16 cellular contexts compared by ENCODE assay signal in the genomic region with DNA sequence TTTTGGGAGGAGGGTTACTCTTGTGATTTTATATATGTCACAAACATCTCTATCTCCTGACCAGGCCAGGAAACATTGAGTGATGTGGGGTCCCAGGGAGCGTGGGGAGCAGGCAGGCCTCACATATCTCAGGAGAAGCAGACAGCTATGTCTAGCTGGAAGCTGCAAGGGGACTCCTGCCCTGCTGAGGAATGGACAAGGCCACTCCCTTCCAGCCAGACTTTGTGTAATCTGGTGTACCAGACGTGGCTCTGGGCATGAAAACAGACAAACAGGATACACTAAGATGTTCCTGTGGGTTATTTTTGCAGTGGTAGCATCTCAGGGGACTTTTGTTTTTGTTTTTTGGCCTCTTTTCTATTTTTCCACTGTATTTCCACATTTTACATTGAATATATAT. TPM values are rescaled to one million over a fixed set of nuclear protein-coding genes. Genes with fewer than 3 reads are reported as not detected.
DNase-seq lines count a peak whose midpoint lies in the region; ATAC-seq and TF ChIP-seq lines count a peak whose summit lies in the region.
"Had no signal": no experiment of that assay in that cellular context is flagged by ENCODE, and none has a peak within 500 bp of the region (broad histone marks: within the 10 kb centered on the region; RNA-seq: fewer than 3 reads in every experiment).

No MANE protein-coding gene starts in this region.

- peaks cover 28% of the 10 kb centered on the region for H3K4me1 Mint-ChIP-seq in chondrocyte (ENCODE audit: low read depth)

- H3K27me3 Mint-ChIP-seq in chondrocyte (ENCODE audit: low read depth) = peaks cover 12% of the 10 kb centered on the region

- peak overlapping the region; percentile 80 for H3K27ac Mint-ChIP-seq in chondrocyte (ENCODE audit: unreplicated experiment)
- H3K27ac Mint-ChIP-seq: activated CD4-positive, alpha-beta T cell treated with anti-CD3 and anti-CD28 coated beads, Interleukin-2, amount 10 ng/mL, durations not matched to agents 24 days and 14 days; activated naive CD8-positive, alpha-beta T cell treated with anti-CD3 and anti-CD28 coated beads, Interleukin-2, amount 50 U/mL, for 24 hours; activated T-cell treated with anti-CD3 and anti-CD28 coated beads, Interleukin-2, amount 50 U/mL, for 24 hours had no signal

- no peaks in the 10 kb centered on the region for H3K27me3 ChIP-seq in liver (ENCODE audit: control insufficient read depth in 4 of 4, insufficient read depth in 4 of 4, low read length in 3 of 4)
- no peaks in the 10 kb centered on the region for H3K27me3 ChIP-seq in thoracic aorta (replicated peaks; ENCODE audit: insufficient read depth)

- TF ChIP-seq RAD21 in liver (IDR thresholded peaks at IDR 0.05) = no peak

- H3K36me3 Mint-ChIP-seq in chondrocyte (ENCODE audit: low read depth) = peaks cover 4% of the 10 kb centered on the region

- peak overlapping the region in 1 of 2 donors; percentile 77 for H3K9ac ChIP-seq in liver (ENCODE audit: low read depth in 1 of 2, low read length in 2 of 2)

- H3K36me3 ChIP-seq in liver (ENCODE audit: control insufficient read depth in 4 of 4, insufficient read depth in 3 of 4, low read depth in 1 of 4, low read length in 3 of 4) (no peaks in the 10 kb centered on the region), thoracic aorta (no peaks in the 10 kb centered on the region)

- in situ Hi-C loops in ACHN (cut with HindIII; ENCODE audit: low pct_ligation_motif_present, low pct_unique_long_range_greater_than_20kb, low sequenced_read_pairs) = no loop called here

- WGBS in liver = 36% methylated on average over 2 of the region's 2 CpGs

- no peak overlapping the region for H3K4me3 Mint-ChIP-seq in chondrocyte (ENCODE audit: unreplicated experiment)
- H3K4me3 Mint-ChIP-seq: activated CD4-positive, alpha-beta T cell treated with anti-CD3 and anti-CD28 coated beads, Interleukin-2, amount 10 ng/mL, durations not matched to agents 24 days and 14 days; activated naive CD8-positive, alpha-beta T cell treated with anti-CD3 and anti-CD28 coated beads, Interleukin-2, amount 50 U/mL, for 24 hours; activated T-cell treated with anti-CD3 and anti-CD28 coated beads, Interleukin-2, amount 50 U/mL, for 24 hours had no signal

- H3K4me1 ChIP-seq in liver (ENCODE audit: control insufficient read depth in 4 of 4, insufficient read depth in 4 of 4, low read length in 3 of 4) (peaks cover 17 to 55% (median 52%) of the 10 kb centered on the region in 4 donors), thoracic aorta (ENCODE audit: control insufficient read depth in 1 of 2, low read depth in 2 of 2) (peaks cover 18 to 29% of the 10 kb centered on the region in 2 donors)

- H3K9me3 Mint-ChIP-seq in chondrocyte (ENCODE audit: low read depth) = peaks cover 3% of the 10 kb centered on the region
- H3K9me3 Mint-ChIP-seq: activated CD4-positive, alpha-beta T cell treated with anti-CD3 and anti-CD28 coated beads, Interleukin-2, amount 10 ng/mL, durations not matched to agents 24 days and 14 days; activated naive CD8-positive, alpha-beta T cell treated with anti-CD3 and anti-CD28 coated beads, Interleukin-2, amount 50 U/mL, for 24 hours; activated T-cell treated with anti-CD3 and anti-CD28 coated beads, Interleukin-2, amount 50 U/mL, for 24 hours had no signal

- H3K27ac ChIP-seq in liver (ENCODE audit: low read depth in 1 of 2, low read length in 2 of 2) (peak overlapping the region; percentile 61 to 89), thoracic aorta (peak overlapping the region; percentile 63 to 73)

- TF ChIP-seq CTCF in chondrocyte (IDR thresholded peaks at IDR 0.05) (no peak), liver (IDR thresholded peaks at IDR 0.05; ENCODE audit: low read depth, low read length, missing input control) (no peak), thoracic aorta (IDR thresholded peaks at IDR 0.05) (no peak), foreskin fibroblast (IDR thresholded peaks at IDR 0.05; ENCODE audit: low read depth, low read length) (no peak)

- no peaks in the 10 kb centered on the region for H3K9me3 ChIP-seq in liver (ENCODE audit: control insufficient read depth in 4 of 4, low read length in 3 of 4)
- no peaks in the 10 kb centered on the region for H3K9me3 ChIP-seq in thoracic aorta

- H3K4me3 ChIP-seq in liver (ENCODE audit: low read depth in 1 of 3, low read length in 3 of 3) (no peak overlapping the region), thoracic aorta (peak overlapping the region; percentile 22), foreskin fibroblast (ENCODE audit: low read depth in 1 of 2, low read length in 2 of 2) (no peak overlapping the region)

- peak; percentile 36; the same call in 2 of the 3 replicates for ATAC-seq in SK-N-SH treated with all-trans-retinoic acid at 6 μM for 48 hours
- ATAC-seq in thoracic aorta (ENCODE audit: insufficient number of reproducible peaks, low FRiP score, low read depth) = no peak
- ATAC-seq: activated naive CD8-positive, alpha-beta T cell treated with anti-CD3 and anti-CD28 coated beads, Interleukin-2, amount 50 U/mL, for 24 hours; stimulated activated naive CD8-positive, alpha-beta T cell treated with anti-CD3 and anti-CD28 coated beads, Interleukin-15, Interleukin-2, amounts not matched to agents 100 U/mL and 50 U/mL, for 24 hours had no signal

- DNase-seq in chondrocyte (ENCODE audit: low spot score) (no peak), thoracic aorta (ENCODE audit: low spot score) (no peak), putamen (ENCODE audit: low spot score) (no peak), foreskin fibroblast (no peak), NCI-H2081 (lab: John Stamatoyannopoulos, UW) (no peak), ACHN (no peak)
- DNase-seq: activated CD4-positive, alpha-beta T cell treated with anti-CD3 and anti-CD28 coated beads, Interleukin-2, amount 10 ng/mL, durations not matched to agents 24 days and 14 days; activated naive CD8-positive, alpha-beta T cell treated with anti-CD3 and anti-CD28 coated beads, Interleukin-2, amount 50 U/mL, for 24 hours; activated T-cell treated with anti-CD3 and anti-CD28 coated beads, Interleukin-2, amount 50 U/mL, for 24 hours; hippocampal formation; stimulated activated naive CD8-positive, alpha-beta T cell treated with anti-CD3 and anti-CD28 coated beads, Interleukin-15, Interleukin-2, amounts not matched to agents 100 U/mL and 50 U/mL, for 24 hours had no signal

TF ChIP-seq in SK-N-SH treated with all-trans-retinoic acid at 6 μM for 48 hours, 23 proteins besides CTCF, POLR2A, EP300 and RAD21 (continues in another document):
- no peak for TF ChIP-seq ZNF565 (CRISPR knock-in tag; conservative IDR thresholded peaks at IDR 0.05; ENCODE audit: low read depth)
- TF ChIP-seq ZNF8 (CRISPR knock-in tag; IDR thresholded peaks at IDR 0.05) = no peak
- TF ChIP-seq OSR1 (CRISPR knock-in tag; IDR thresholded peaks at IDR 0.05) = no peak
- TF ChIP-seq ZNF70 (CRISPR knock-in tag; IDR thresholded peaks at IDR 0.05) = no peak
- TF ChIP-seq ZFP30 (CRISPR knock-in tag; IDR thresholded peaks at IDR 0.05) = no peak
- no peak for TF ChIP-seq TOX (CRISPR knock-in tag; IDR thresholded peaks at IDR 0.05; ENCODE audit: borderline replicate concordance)
- TF ChIP-seq, protein P1, sequence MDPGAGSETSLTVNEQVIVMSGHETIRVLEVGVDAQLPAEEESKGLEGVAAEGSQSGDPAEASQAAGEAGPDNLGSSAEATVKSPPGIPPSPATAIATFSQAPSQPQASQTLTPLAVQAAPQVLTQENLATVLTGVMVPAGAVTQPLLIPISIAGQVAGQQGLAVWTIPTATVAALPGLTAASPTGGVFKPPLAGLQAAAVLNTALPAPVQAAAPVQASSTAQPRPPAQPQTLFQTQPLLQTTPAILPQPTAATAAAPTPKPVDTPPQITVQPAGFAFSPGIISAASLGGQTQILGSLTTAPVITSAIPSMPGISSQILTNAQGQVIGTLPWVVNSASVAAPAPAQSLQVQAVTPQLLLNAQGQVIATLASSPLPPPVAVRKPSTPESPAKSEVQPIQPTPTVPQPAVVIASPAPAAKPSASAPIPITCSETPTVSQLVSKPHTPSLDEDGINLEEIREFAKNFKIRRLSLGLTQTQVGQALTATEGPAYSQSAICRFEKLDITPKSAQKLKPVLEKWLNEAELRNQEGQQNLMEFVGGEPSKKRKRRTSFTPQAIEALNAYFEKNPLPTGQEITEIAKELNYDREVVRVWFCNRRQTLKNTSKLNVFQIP (CRISPR knock-in tag; IDR thresholded peaks at IDR 0.05; ENCODE audit: borderline replicate concordance, low read depth) = no peak

TF ChIP-seq in liver, 16 proteins besides CTCF, POLR2A, EP300 and RAD21 (continues in another document):
- TF ChIP-seq, protein P2, sequence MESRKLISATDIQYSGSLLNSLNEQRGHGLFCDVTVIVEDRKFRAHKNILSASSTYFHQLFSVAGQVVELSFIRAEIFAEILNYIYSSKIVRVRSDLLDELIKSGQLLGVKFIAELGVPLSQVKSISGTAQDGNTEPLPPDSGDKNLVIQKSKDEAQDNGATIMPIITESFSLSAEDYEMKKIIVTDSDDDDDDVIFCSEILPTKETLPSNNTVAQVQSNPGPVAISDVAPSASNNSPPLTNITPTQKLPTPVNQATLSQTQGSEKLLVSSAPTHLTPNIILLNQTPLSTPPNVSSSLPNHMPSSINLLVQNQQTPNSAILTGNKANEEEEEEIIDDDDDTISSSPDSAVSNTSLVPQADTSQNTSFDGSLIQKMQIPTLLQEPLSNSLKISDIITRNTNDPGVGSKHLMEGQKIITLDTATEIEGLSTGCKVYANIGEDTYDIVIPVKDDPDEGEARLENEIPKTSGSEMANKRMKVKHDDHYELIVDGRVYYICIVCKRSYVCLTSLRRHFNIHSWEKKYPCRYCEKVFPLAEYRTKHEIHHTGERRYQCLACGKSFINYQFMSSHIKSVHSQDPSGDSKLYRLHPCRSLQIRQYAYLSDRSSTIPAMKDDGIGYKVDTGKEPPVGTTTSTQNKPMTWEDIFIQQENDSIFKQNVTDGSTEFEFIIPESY (IDR thresholded peaks at IDR 0.05) = no peak
- TF ChIP-seq, protein P3, sequence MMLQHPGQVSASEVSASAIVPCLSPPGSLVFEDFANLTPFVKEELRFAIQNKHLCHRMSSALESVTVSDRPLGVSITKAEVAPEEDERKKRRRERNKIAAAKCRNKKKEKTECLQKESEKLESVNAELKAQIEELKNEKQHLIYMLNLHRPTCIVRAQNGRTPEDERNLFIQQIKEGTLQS (IDR thresholded peaks at IDR 0.05) = no peak
- TF ChIP-seq YY1 (IDR thresholded peaks at IDR 0.05) = no peak
- peak; percentile 47 to 71 for TF ChIP-seq HNF4A (conservative IDR thresholded peaks at IDR 0.05)

RNA-seq across cellular contexts. Expression of a gene that starts 23.2 kb away (rescaled TPM):
- total RNA-seq in chondrocyte (not detected in 3 replicates), liver (100 to 1,000 TPM in 1 of 2 donors, 10 to 100 TPM in 1; 21.2 to 490 TPM), thoracic aorta (not detected)
- polyA plus RNA-seq in liver = 100 to 1,000 TPM; 218 to 229 TPM
- total RNA-seq: activated CD4-positive, alpha-beta T cell treated with anti-CD3 and anti-CD28 coated beads, Interleukin-2, amount 10 ng/mL, durations not matched to agents 24 days and 14 days; epithelial cell of proximal tubule; H1; lung microvascular endothelial cell had no signal
- polyA plus RNA-seq: H1 had no signal

RNA-seq across cellular contexts. Expression of a gene that starts 43.2 kb away (rescaled TPM):
- total RNA-seq in chondrocyte (0.41 to 1.2 TPM (median 1.0 TPM) in 3 replicates), liver (10 to 100 TPM; 12.5 to 19.3 TPM), thoracic aorta (10 to 100 TPM; 10.0 to 11.9 TPM)
- 1 to 10 TPM; 7.3 to 9.2 TPM for polyA plus RNA-seq in liver

RNA-seq across cellular contexts. Expression of a gene that starts 48.2 kb away (rescaled TPM):
- total RNA-seq in chondrocyte (78.6 to 89.7 TPM (median 78.7 TPM) in 3 replicates), liver (100 to 1,000 TPM; 117 to 234 TPM), thoracic aorta (100 to 1,000 TPM; 163 to 169 TPM)
- 100 to 1,000 TPM; 256 TPM for polyA plus RNA-seq in liver

RNA-seq across cellular contexts. Expression of a gene that starts 53.5 kb away (rescaled TPM):
- total RNA-seq in chondrocyte = not detected in 3 replicates
- total RNA-seq in liver = 1 to 10 TPM; 2.8 to 3.9 TPM
- polyA plus RNA-seq in liver = 1 to 10 TPM; 2.2 to 2.5 TPM
- 10 to 100 TPM in 1 of 2 donors, 1 to 10 TPM in 1; 8.9 to 12.6 TPM for total RNA-seq in thoracic aorta
- total RNA-seq: H1 had no signal

Comparison
In these comparisons a context has a peak if more than half of its experiments do, and no peak if none do; other contexts are left out.
1. RNA of a gene that starts 23.2 kb away (total RNA-seq): 21.2 to 490 TPM in liver; not detected in thoracic aorta and not detected in chondrocyte; every median in the first group is over 10 times any median in the second.